29 cellular contexts compared by ENCODE assay signal in the genomic region with DNA sequence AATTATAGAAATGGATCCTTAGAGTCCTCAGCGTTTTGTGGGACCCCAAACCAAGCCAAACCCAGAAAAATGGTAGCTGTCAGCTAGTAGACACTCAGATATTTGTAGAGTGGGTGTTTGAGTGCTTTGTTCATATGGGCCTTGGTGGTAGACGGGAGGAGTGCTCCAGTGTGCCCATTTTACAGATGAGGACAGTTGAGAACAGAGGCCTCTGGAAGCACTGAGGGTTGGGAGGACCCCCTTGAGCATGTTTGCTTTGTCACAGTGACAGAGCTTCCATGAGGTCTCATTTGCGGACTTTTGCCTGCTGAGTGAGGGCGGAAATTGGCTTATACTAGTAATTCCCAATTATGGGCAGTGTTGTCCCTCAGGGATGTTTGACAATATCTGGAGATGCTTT.
"Had no signal": no experiment of that assay in that cellular context is flagged by ENCODE, and none has a peak within 500 bp of the region (broad histone marks: within the 10 kb centered on the region; RNA-seq: fewer than 3 reads in every experiment).

No MANE protein-coding gene starts in this region.

- H3K27me3 ChIP-seq: ascending aorta, breast epithelium, cardiac muscle cell, dorsolateral prefrontal cortex, esophagus squamous epithelium had no signal

- H3K27ac ChIP-seq: ascending aorta, breast epithelium, cardiac muscle cell, coronary artery, dorsolateral prefrontal cortex, esophagus squamous epithelium had no signal

- H3K4me3 Mint-ChIP-seq: activated CD4-positive, alpha-beta memory T cell treated with anti-CD3 and anti-CD28 coated beads for 36 hours; activated CD4-positive, alpha-beta T cell treated with anti-CD3 and anti-CD28 coated beads for 36 hours; activated CD4-positive, alpha-beta T cell treated with anti-CD3 and anti-CD28 coated beads, Interleukin-2, amount 10 ng/mL, durations not matched to agents 24 days and 14 days; activated CD8-positive, alpha-beta memory T cell treated with anti-CD3 and anti-CD28 coated beads, Interleukin-2, amount 10 ng/mL, durations not matched to agents 7 days and 5 days; activated CD8-positive, alpha-beta T cell treated with anti-CD3 and anti-CD28 coated beads, Interleukin-2, amount 10 ng/mL, durations not matched to agents 7 days and 5 days; activated naive CD4-positive, alpha-beta T cell treated with anti-CD3 and anti-CD28 coated beads, Interleukin-2, amount 10 ng/mL, durations not matched to agents 7 days and 5 days; activated naive CD8-positive, alpha-beta T cell treated with anti-CD3 and anti-CD28 coated beads, Interleukin-2, amount 10 ng/mL, durations not matched to agents 7 days and 5 days; brain; dendritic cell treated with granulocyte-macrophage colony-stimulating factor and Interleukin-4, amounts not matched to agents 40 ng/mL and 50 ng/mL, for 4 days had no signal

- H3K27me3 Mint-ChIP-seq: activated CD4-positive, alpha-beta memory T cell treated with anti-CD3 and anti-CD28 coated beads for 36 hours; activated CD4-positive, alpha-beta T cell treated with anti-CD3 and anti-CD28 coated beads for 36 hours; activated CD4-positive, alpha-beta T cell treated with anti-CD3 and anti-CD28 coated beads, Interleukin-2, amount 10 ng/mL, durations not matched to agents 24 days and 14 days; activated CD8-positive, alpha-beta memory T cell treated with anti-CD3 and anti-CD28 coated beads, Interleukin-2, amount 10 ng/mL, durations not matched to agents 7 days and 5 days; activated naive CD4-positive, alpha-beta T cell treated with anti-CD3 and anti-CD28 coated beads, Interleukin-2, amount 10 ng/mL, durations not matched to agents 7 days and 5 days; activated naive CD8-positive, alpha-beta T cell treated with anti-CD3 and anti-CD28 coated beads, Interleukin-2, amount 10 ng/mL, durations not matched to agents 7 days and 5 days; brain; dendritic cell treated with granulocyte-macrophage colony-stimulating factor and Interleukin-4, amounts not matched to agents 40 ng/mL and 50 ng/mL, for 4 days had no signal

- H3K4me3 ChIP-seq: ascending aorta, breast epithelium, cardiac muscle cell, coronary artery, dorsolateral prefrontal cortex, esophagus squamous epithelium had no signal

- H3K4me1 ChIP-seq: ascending aorta, breast epithelium, esophagus squamous epithelium had no signal

- DNase-seq: activated CD4-positive, alpha-beta memory T cell treated with anti-CD3 and anti-CD28 coated beads for 36 hours; activated CD4-positive, alpha-beta T cell treated with anti-CD3 and anti-CD28 coated beads for 36 hours; activated CD4-positive, alpha-beta T cell treated with anti-CD3 and anti-CD28 coated beads, Interleukin-2, amount 10 ng/mL, durations not matched to agents 24 days and 14 days; activated CD4-positive, CD25-positive, alpha-beta regulatory T cell; activated CD4-positive, CD25-positive, alpha-beta regulatory T cell treated with anti-CD3 and anti-CD28 coated beads, Interleukin-2, amount 50 U/mL, for 72 hours; activated CD8-positive, alpha-beta memory T cell treated with anti-CD3 and anti-CD28 coated beads, Interleukin-2, amount 10 ng/mL, durations not matched to agents 7 days and 5 days; activated CD8-positive, alpha-beta memory T cell treated with anti-CD3 and anti-CD28 coated beads, Interleukin-2, amount 50 U/mL, for 4 hours; activated CD8-positive, alpha-beta T cell treated with anti-CD3 and anti-CD28 coated beads, Interleukin-2, amount 10 ng/mL, durations not matched to agents 7 days and 5 days; activated gamma-delta T cell; activated naive CD4-positive, alpha-beta T cell; activated naive CD4-positive, alpha-beta T cell treated with anti-CD3 and anti-CD28 coated beads, Interleukin-2, amount 10 ng/mL, durations not matched to agents 7 days and 5 days; activated naive CD8-positive, alpha-beta T cell treated with anti-CD3 and anti-CD28 coated beads, Interleukin-2, amount 10 ng/mL, durations not matched to agents 7 days and 5 days; activated T-cell treated with anti-CD3 and anti-CD28 coated beads, Interleukin-2, amount 50 U/mL, for 1 hour; activated T-cell treated with anti-CD3 and anti-CD28 coated beads, Interleukin-2, amount 50 U/mL, for 48 hours; central memory CD4-positive, alpha-beta T cell; dorsolateral prefrontal cortex; effector memory CD4-positive, alpha-beta T cell; erythroblast; esophagus squamous epithelium; foreskin melanocyte; head of caudate nucleus; T-helper 2 cell had no signal

- ATAC-seq: activated CD4-positive, alpha-beta T cell treated with anti-CD3 and anti-CD28 coated beads for 36 hours; activated CD8-positive, alpha-beta memory T cell treated with anti-CD3 and anti-CD28 coated beads, Interleukin-2, amount 10 ng/mL, durations not matched to agents 7 days and 5 days; activated CD8-positive, alpha-beta T cell treated with anti-CD3 and anti-CD28 coated beads, Interleukin-2, amount 10 ng/mL, durations not matched to agents 7 days and 5 days; activated naive CD4-positive, alpha-beta T cell treated with anti-CD3 and anti-CD28 coated beads, Interleukin-2, amount 50 U/mL, for 72 hours had no signal

- H3K27ac Mint-ChIP-seq: activated CD4-positive, alpha-beta memory T cell treated with anti-CD3 and anti-CD28 coated beads for 36 hours; activated CD4-positive, alpha-beta T cell treated with anti-CD3 and anti-CD28 coated beads for 36 hours; activated CD4-positive, alpha-beta T cell treated with anti-CD3 and anti-CD28 coated beads, Interleukin-2, amount 10 ng/mL, durations not matched to agents 24 days and 14 days; activated CD8-positive, alpha-beta memory T cell treated with anti-CD3 and anti-CD28 coated beads, Interleukin-2, amount 10 ng/mL, durations not matched to agents 7 days and 5 days; activated CD8-positive, alpha-beta T cell treated with anti-CD3 and anti-CD28 coated beads, Interleukin-2, amount 10 ng/mL, durations not matched to agents 7 days and 5 days; activated naive CD4-positive, alpha-beta T cell treated with anti-CD3 and anti-CD28 coated beads, Interleukin-2, amount 10 ng/mL, durations not matched to agents 7 days and 5 days; activated naive CD4-positive, alpha-beta T cell treated with anti-CD3 and anti-CD28 coated beads, Interleukin-2, amount 50 U/mL, for 72 hours; activated naive CD8-positive, alpha-beta T cell treated with anti-CD3 and anti-CD28 coated beads, Interleukin-2, amount 10 ng/mL, durations not matched to agents 7 days and 5 days; brain; dendritic cell treated with granulocyte-macrophage colony-stimulating factor and Interleukin-4, amounts not matched to agents 40 ng/mL and 50 ng/mL, for 4 days had no signal

- H3K9me3 Mint-ChIP-seq: activated CD4-positive, alpha-beta T cell treated with anti-CD3 and anti-CD28 coated beads, Interleukin-2, amount 10 ng/mL, durations not matched to agents 24 days and 14 days; activated naive CD4-positive, alpha-beta T cell treated with anti-CD3 and anti-CD28 coated beads, Interleukin-2, amount 50 U/mL, for 72 hours; dendritic cell treated with granulocyte-macrophage colony-stimulating factor and Interleukin-4, amounts not matched to agents 40 ng/mL and 50 ng/mL, for 4 days had no signal

- H3K9me3 ChIP-seq: ascending aorta, breast epithelium, esophagus squamous epithelium had no signal

- H3K4me1 Mint-ChIP-seq: activated CD4-positive, alpha-beta T cell treated with anti-CD3 and anti-CD28 coated beads for 36 hours; activated CD4-positive, alpha-beta T cell treated with anti-CD3 and anti-CD28 coated beads, Interleukin-2, amount 10 ng/mL, durations not matched to agents 24 days and 14 days; activated CD8-positive, alpha-beta memory T cell treated with anti-CD3 and anti-CD28 coated beads, Interleukin-2, amount 10 ng/mL, durations not matched to agents 7 days and 5 days; activated naive CD4-positive, alpha-beta T cell treated with anti-CD3 and anti-CD28 coated beads, Interleukin-2, amount 10 ng/mL, durations not matched to agents 7 days and 5 days; activated naive CD8-positive, alpha-beta T cell treated with anti-CD3 and anti-CD28 coated beads, Interleukin-2, amount 10 ng/mL, durations not matched to agents 7 days and 5 days; brain had no signal
